2 cellular contexts compared by ENCODE assay signal in genomic region chr1:23274134-23274505, GRCh38.
TF ChIP-seq lines count a peak whose summit lies in the region.

No MANE protein-coding gene starts in this region.

TF ChIP-seq in A549, 52 proteins besides CTCF, POLR2A, EP300 and RAD21:
- TF ChIP-seq MAX (IDR thresholded peaks at IDR 0.05) (no peak), EHMT2 (IDR thresholded peaks at IDR 0.05; ENCODE audit: low read depth) (no peak)

TF ChIP-seq in IMR-90, 13 proteins besides CTCF, POLR2A, EP300 and RAD21 (continued from another document):
- TF ChIP-seq USF2 (IDR thresholded peaks at IDR 0.05; ENCODE audit: low read depth, low read length) (no peak), FOS (IDR thresholded peaks at IDR 0.05; ENCODE audit: low read depth, low read length) (no peak), MXI1 (IDR thresholded peaks at IDR 0.05; ENCODE audit: borderline replicate concordance, low read depth, low read length) (no peak), MAZ (IDR thresholded peaks at IDR 0.05; ENCODE audit: borderline replicate concordance, low read depth, low read length) (no peak), ELK1 (IDR thresholded peaks at IDR 0.05; ENCODE audit: borderline replicate concordance, low read depth, low read length) (no peak), CEBPB (IDR thresholded peaks at IDR 0.05; ENCODE audit: low read depth, low read length) (no peak)
